In the genomic region with DNA sequence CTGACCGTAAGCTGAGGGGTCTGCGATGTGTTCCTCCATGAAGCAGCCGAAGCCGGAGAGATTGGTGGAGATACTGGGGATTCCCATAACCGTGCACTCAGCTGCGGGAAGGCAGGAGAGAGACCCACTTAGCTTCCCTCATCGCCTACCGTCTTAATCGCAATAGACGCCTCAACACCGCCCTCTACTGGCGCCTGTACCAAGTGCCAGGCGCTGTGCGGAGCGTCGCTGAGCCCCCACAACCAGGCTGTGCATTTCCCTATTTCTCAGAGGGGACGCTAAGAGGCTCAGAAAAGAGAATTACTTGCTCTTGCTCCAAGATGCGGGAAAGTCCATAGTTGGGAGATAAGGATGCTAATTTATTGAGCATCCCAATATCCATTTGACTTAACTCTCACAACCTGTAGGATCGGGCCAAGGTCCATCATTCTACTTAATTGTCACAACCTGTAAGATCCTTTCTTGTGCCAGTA, we compare ENCODE assay signal across 8 cellular contexts. TPM values are rescaled to one million over a fixed set of nuclear protein-coding genes. Genes with fewer than 3 reads are reported as not detected.
DNase-seq lines count a peak whose midpoint lies in the region; ATAC-seq and TF ChIP-seq lines count a peak whose summit lies in the region.

No MANE protein-coding gene starts in this region.

- no peaks in the 10 kb centered on the region for H3K9me3 ChIP-seq in CD8-positive, alpha-beta memory T cell (ENCODE audit: low read length)
- H3K9me3 ChIP-seq in Peyer's patch = no peaks in the 10 kb centered on the region

- H3K9me3 Mint-ChIP-seq in CD8-positive, alpha-beta memory T cell = no peaks in the 10 kb centered on the region
- H3K9me3 Mint-ChIP-seq in osteocyte (ENCODE audit: unreplicated experiment) = no peaks in the 10 kb centered on the region
- no peaks in the 10 kb centered on the region for H3K9me3 Mint-ChIP-seq in type B pancreatic cell

- peak overlapping the region in 4 of 8 donors; percentile 13 to 56 (median 21) for H3K27ac Mint-ChIP-seq in CD8-positive, alpha-beta memory T cell
- no peak overlapping the region for H3K27ac Mint-ChIP-seq in osteocyte (ENCODE audit: unreplicated experiment)
- H3K27ac Mint-ChIP-seq in type B pancreatic cell = peak overlapping the region; percentile 10

- peaks cover 0 to 1% of the 10 kb centered on the region in 2 donors for H3K27me3 Mint-ChIP-seq in CD8-positive, alpha-beta memory T cell
- no peaks in the 10 kb centered on the region for H3K27me3 Mint-ChIP-seq in osteocyte (ENCODE audit: unreplicated experiment)
- no peaks in the 10 kb centered on the region for H3K27me3 Mint-ChIP-seq in type B pancreatic cell

- no peaks in the 10 kb centered on the region for H3K27me3 ChIP-seq in CD8-positive, alpha-beta memory T cell (ENCODE audit: insufficient read depth, low read length, poor library complexity, severe bottlenecking)
- no peaks in the 10 kb centered on the region for H3K27me3 ChIP-seq in Peyer's patch

- TF ChIP-seq CTCF in Peyer's patch (IDR thresholded peaks at IDR 0.05) (peak; percentile 78 to 93 (median 87)), osteocyte (IDR thresholded peaks at IDR 0.05) (peak; percentile 95), type B pancreatic cell (conservative IDR thresholded peaks at IDR 0.05) (peak; percentile 96)

- no peak for TF ChIP-seq POLR2A in Peyer's patch (IDR thresholded peaks at IDR 0.05)

- peaks cover 16 to 29% (median 23%) of the 10 kb centered on the region in 3 donors for H3K4me1 Mint-ChIP-seq in CD8-positive, alpha-beta memory T cell
- H3K4me1 Mint-ChIP-seq in osteocyte (ENCODE audit: unreplicated experiment) (peaks cover 26% of the 10 kb centered on the region), type B pancreatic cell (ENCODE audit: unreplicated experiment) (peaks cover 8% of the 10 kb centered on the region)

- CTCF ChIA-PET in CD8-positive, alpha-beta memory T cell (lab: Charles Lee) = interaction anchor here (0.6 to 5.2 kb wide), 34 partner anchors 8 to 325 kb away, joined by 3 to 40 read pairs (median 4); a partner anchor contains a TSS

- no peak overlapping the region for H3K27ac ChIP-seq in CD8-positive, alpha-beta memory T cell (ENCODE audit: low read depth, low read length)
- no peak overlapping the region for H3K27ac ChIP-seq in Peyer's patch

- POLR2A ChIA-PET in CD8-positive, alpha-beta memory T cell (lab: Charles Lee) = interaction anchor here (0.6 to 1.6 kb wide), 5 partner anchors 11 to 204 kb away, joined by 3 to 9 read pairs (median 4); a partner anchor contains a TSS

- peaks cover 5 to 70% (median 7%) of the 10 kb centered on the region in 3 donors for H3K36me3 Mint-ChIP-seq in CD8-positive, alpha-beta memory T cell
- H3K36me3 Mint-ChIP-seq in osteocyte (ENCODE audit: unreplicated experiment) (peaks cover 15% of the 10 kb centered on the region), type B pancreatic cell (peaks cover 19% of the 10 kb centered on the region)

- peaks cover 20% of the 10 kb centered on the region for H3K36me3 ChIP-seq in CD8-positive, alpha-beta memory T cell (ENCODE audit: insufficient read depth, low read length)
- H3K36me3 ChIP-seq in Peyer's patch = peaks cover 0 to 77% (median 0%) of the 10 kb centered on the region in 3 donors

- H3K4me3 Mint-ChIP-seq in CD8-positive, alpha-beta memory T cell = no peak overlapping the region
- H3K4me3 Mint-ChIP-seq in osteocyte (ENCODE audit: unreplicated experiment) (no peak overlapping the region), type B pancreatic cell (no peak overlapping the region)

- no peak overlapping the region for H3K4me3 ChIP-seq in CD8-positive, alpha-beta memory T cell (ENCODE audit: low read length)
- no peak overlapping the region for H3K4me3 ChIP-seq in Peyer's patch

- H3K4me1 ChIP-seq in CD8-positive, alpha-beta memory T cell (ENCODE audit: insufficient read depth, low read length) = peaks cover 12% of the 10 kb centered on the region
- H3K4me1 ChIP-seq in Peyer's patch = peaks cover 0 to 18% (median 16%) of the 10 kb centered on the region in 4 donors

- peak; percentile 59 to 84 (median 72) for DNase-seq in CD8-positive, alpha-beta memory T cell
- DNase-seq in HuH-7 (ENCODE audit: low spot score) (peak; percentile 83), Peyer's patch (peak; percentile 83 to 94 (median 86)), fibroblast of the conjunctiva (ENCODE audit: low read depth) (peak; percentile 69), osteocyte (ENCODE audit: extremely low spot score, unreplicated experiment) (peak; percentile 90), type B pancreatic cell (ENCODE audit: extremely low spot score, unreplicated experiment) (peak; percentile 84)
- DNase-seq in activated T-helper 1 cell treated with anti-CD3 and anti-CD28 coated beads, Interleukin-2, amount 50 U/mL, for 16 hours (ENCODE audit: low read depth in 1 of 2, low spot score in 1 of 2) = peak; percentile 62 to 73

- ATAC-seq in GM19395 (IDR thresholded peaks at IDR 0.05; ENCODE audit: unreplicated experiment) = no peak

RNA-seq across cellular contexts. Expression of a gene that starts 5.8 kb away (rescaled TPM):
- total RNA-seq in CD8-positive, alpha-beta memory T cell = 1,000 to 10,000 TPM; 1,478 to 1,489 TPM
- polyA plus RNA-seq in CD8-positive, alpha-beta memory T cell = 4,521 TPM
- total RNA-seq in Peyer's patch (1,000 to 10,000 TPM; 5,249 to 9,852 (median 6,180) TPM), osteocyte (2,724 and 2,792 TPM in 2 replicates), type B pancreatic cell (ENCODE audit: low replicate concordance) (1,657 and 2,039 TPM in 2 replicates)

RNA-seq across cellular contexts. Expression of a gene that starts 16.3 kb away (rescaled TPM):
- 100 to 1,000 TPM; 315 to 331 TPM for total RNA-seq in CD8-positive, alpha-beta memory T cell
- polyA plus RNA-seq in CD8-positive, alpha-beta memory T cell = 79.5 TPM
- 100 to 1,000 TPM in 3 of 4 donors, 10 to 100 TPM in 1; 71.0 to 138 (median 104) TPM for total RNA-seq in Peyer's patch
- 154 and 172 TPM in 2 replicates for total RNA-seq in osteocyte
- 161 and 201 TPM in 2 replicates for total RNA-seq in type B pancreatic cell (ENCODE audit: low replicate concordance)

RNA-seq across cellular contexts. Expression of a gene that starts 22.1 kb away (rescaled TPM):
- 10 to 100 TPM; 38.2 to 38.9 TPM for total RNA-seq in CD8-positive, alpha-beta memory T cell
- polyA plus RNA-seq in CD8-positive, alpha-beta memory T cell = 31.5 TPM
- 10 to 100 TPM; 24.8 to 61.8 (median 44.0) TPM for total RNA-seq in Peyer's patch
- 37.6 and 42.2 TPM in 2 replicates for total RNA-seq in osteocyte
- 62.1 and 64.8 TPM in 2 replicates for total RNA-seq in type B pancreatic cell (ENCODE audit: low replicate concordance)

RNA-seq across cellular contexts. Expression of a gene that starts 22.7 kb away (rescaled TPM):
- total RNA-seq in CD8-positive, alpha-beta memory T cell = 100 to 1,000 TPM; 147 to 159 TPM
- polyA plus RNA-seq in CD8-positive, alpha-beta memory T cell = 67.9 TPM
- 100 to 1,000 TPM in 1 of 4 donors, 10 to 100 TPM in 3; 34.2 to 111 (median 42.8) TPM for total RNA-seq in Peyer's patch
- 61.2 and 64.2 TPM in 2 replicates for total RNA-seq in osteocyte
- total RNA-seq in type B pancreatic cell (ENCODE audit: low replicate concordance) = 72.6 and 99.5 TPM in 2 replicates

RNA-seq across cellular contexts. Expression of a gene that starts 37.5 kb away (rescaled TPM):
- under 1 TPM; 0.42 to 0.53 TPM for total RNA-seq in CD8-positive, alpha-beta memory T cell
- 0.31 TPM for polyA plus RNA-seq in CD8-positive, alpha-beta memory T cell
- total RNA-seq in Peyer's patch (10 to 100 TPM in 3 of 4 donors, not detected in 1; 14.6 to 55.5 (median 45.9) TPM), osteocyte (0.67 TPM in 1 of 2 replicates, not detected in the other), type B pancreatic cell (ENCODE audit: low replicate concordance) (1.4 and 3.4 TPM in 2 replicates)
